In the genomic region with DNA sequence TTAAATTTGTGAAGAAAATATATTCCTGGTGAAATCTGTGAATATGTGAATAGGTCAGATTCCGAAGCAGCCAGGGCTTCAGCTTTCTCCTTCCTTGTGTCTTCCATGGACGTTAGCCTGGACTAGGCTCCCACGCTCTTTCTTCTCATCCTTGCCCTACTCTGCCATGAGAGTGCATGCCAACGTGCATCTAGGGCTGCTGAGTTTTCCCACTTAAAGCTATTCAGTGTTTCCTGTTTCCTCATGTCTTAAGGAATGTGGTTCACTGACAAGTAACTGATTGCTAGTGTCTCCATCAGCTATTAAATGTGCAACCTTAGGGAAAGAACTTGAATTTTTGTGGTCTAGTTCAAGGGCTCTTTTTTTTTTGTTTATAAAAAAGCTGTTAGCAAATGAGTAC, we compare ENCODE assay signal across 19 cellular contexts.
DNase-seq lines count a peak whose midpoint lies in the region; ATAC-seq and TF ChIP-seq lines count a peak whose summit lies in the region.
"Had no signal": no experiment of that assay in that cellular context is flagged by ENCODE, and none has a peak within 500 bp of the region (broad histone marks: within the 10 kb centered on the region; RNA-seq: fewer than 3 reads in every experiment).

No MANE protein-coding gene starts in this region.

- intact Hi-C loops in upper lobe of right lung (cut with DNase I) (no loop called here), thyroid gland (cut with DNase I) (no loop called here)

- no peaks in the 10 kb centered on the region for H3K27me3 ChIP-seq in upper lobe of right lung
- H3K27me3 ChIP-seq in thyroid gland: no peaks in the 10 kb centered on the region
- H3K27me3 ChIP-seq: BE2C had no signal

- 50 to 62% methylated on average over 4 of the region's 4 CpGs for WGBS in thyroid gland, 2 donors

- peak; percentile 38 for ATAC-seq in upper lobe of right lung
- ATAC-seq: GM12878, GM23338, HCT116 had no signal

- H3K4me3 ChIP-seq in upper lobe of right lung: no peak overlapping the region
- no peak overlapping the region for H3K4me3 ChIP-seq in thyroid gland (replicated peaks in 1 of 3)
- H3K4me3 ChIP-seq: GM12878, GM23338 had no signal

- H3K27ac ChIP-seq in upper lobe of right lung: no peak overlapping the region
- no peak overlapping the region for H3K27ac ChIP-seq in thyroid gland

- DNase-seq in HK-2 (ENCODE audit: unreplicated experiment): peak; percentile 7
- peak; percentile 25 for DNase-seq in astrocyte of the hippocampus (ENCODE audit: low read depth, low spot score)
- peak; percentile 52 for DNase-seq in kidney tubule cell (ENCODE audit: low spot score)
- no peak for DNase-seq in upper lobe of right lung
- DNase-seq in SHP77 (lab: John Stamatoyannopoulos, UW): no peak
- DNase-seq in thyroid gland: no peak
- DNase-seq in GF-D8 (lab: John Stamatoyannopoulos, UW): no peak
- DNase-seq: BE2C; C1 segment of cervical spinal cord; CD4-positive, CD25-positive, alpha-beta regulatory T cell; CD8-positive, alpha-beta memory T cell; COR-L47; DMS 273 treated with DMSO at 0.1 percent for 48 hours; H7; HFFc6; KG1 had no signal

- H3K36me3 ChIP-seq in upper lobe of right lung (no peaks in the 10 kb centered on the region), thyroid gland (no peaks in the 10 kb centered on the region)
- H3K36me3 ChIP-seq: BE2C had no signal

- no peak for TF ChIP-seq POLR2A in thyroid gland (IDR thresholded peaks at IDR 0.05)

- H3K9me3 ChIP-seq in upper lobe of right lung (no peaks in the 10 kb centered on the region), thyroid gland (no peaks in the 10 kb centered on the region)
- H3K9me3 ChIP-seq: BE2C had no signal

- H3K4me1 ChIP-seq in upper lobe of right lung (no peaks in the 10 kb centered on the region), thyroid gland (no peaks in the 10 kb centered on the region)
- H3K4me1 ChIP-seq: BE2C had no signal

- no peak for TF ChIP-seq CTCF in upper lobe of right lung (IDR thresholded peaks at IDR 0.05)
- TF ChIP-seq CTCF in thyroid gland (IDR thresholded peaks at IDR 0.05): no peak

Comparison
In these comparisons a context has a peak if more than half of its experiments do, and no peak if none do; other contexts are left out.
1. DNase-seq: peak in HK-2 (single experiment), astrocyte of the hippocampus (single experiment) and kidney tubule cell (single experiment); none in upper lobe of right lung (single experiment), SHP77 (0 of 2), thyroid gland (0 of 2) and GF-D8 (single experiment).